ENCODE assay signal across 7 cellular contexts in genomic region chr17:21041753-21042433, GRCh38.
A peak's percentile ranks its signal among the peaks of the same experiment; 100 is the strongest.
DNase-seq lines count a peak whose midpoint lies in the region; ATAC-seq and FAIRE-seq lines count a peak whose summit lies in the region.

No MANE protein-coding gene starts in this region.

- no peak for ATAC-seq in HG02623 (IDR thresholded peaks at IDR 0.05; ENCODE audit: unreplicated experiment)

- peak; percentile 77 for FAIRE-seq in GM18507 (lab: Jason Lieb, UNC)

- peak; percentile 33 for DNase-seq in GM18507 (ENCODE audit: extremely low spot score, insufficient read length, low read depth)
- DNase-seq in NAMALWA (ENCODE audit: low spot score): peak; percentile 61
- DNase-seq in T-helper 22 cell (ENCODE audit: low read depth): peak; percentile 55
- peak; percentile 79 for DNase-seq in astrocyte of the hippocampus (ENCODE audit: low read depth, low spot score)
- peak in 49 of 51 donors; percentile 26 to 88 (median 71) for DNase-seq in hypothalamus (lab: John Stamatoyannopoulos, UW)
- DNase-seq in retina: peak; percentile 73
